ENCODE assay signal across 8 cellular contexts in genomic region chr9:106834888-106835287, GRCh38. TPM values are rescaled to one million over a fixed set of nuclear protein-coding genes. Genes with fewer than 3 reads are reported as not detected.
"Had no signal": no experiment of that assay in that cellular context is flagged by ENCODE, and none has a peak within 500 bp of the region (broad histone marks: within the 10 kb centered on the region; RNA-seq: fewer than 3 reads in every experiment).

No MANE protein-coding gene starts in this region.

- H3K27ac Mint-ChIP-seq: IgD-negative memory B cell had no signal

- H3K4me2 ChIP-seq: KMS-11 had no signal

- H3K27ac ChIP-seq: HL-60, KMS-11 had no signal

- DNase-seq: IMR-90, KBM-7, KG1 had no signal

- H3K27me3 Mint-ChIP-seq: IgD-negative memory B cell had no signal

- ATAC-seq: HepG2, K562 had no signal

- H3K36me3 Mint-ChIP-seq: IgD-negative memory B cell had no signal

- H3K4me3 ChIP-seq: K562 had no signal

- H3K4me3 Mint-ChIP-seq: IgD-negative memory B cell had no signal

- FAIRE-seq: HepG2, K562 had no signal

- H3K4me1 Mint-ChIP-seq: IgD-negative memory B cell had no signal

- H3K9ac ChIP-seq: KMS-11 had no signal

RNA-seq across cellular contexts. Expression of gene ZNF462, which starts 28.1 kb away (rescaled TPM):
- total RNA-seq: HepG2 had no signal
- polyA plus RNA-seq: HepG2, IgD-negative memory B cell, K562 had no signal
